8 cellular contexts compared by ENCODE assay signal in genomic region chr21:5055027-5055755, GRCh38.
DNase-seq lines count a peak whose midpoint lies in the region; ATAC-seq, FAIRE-seq and TF ChIP-seq lines count a peak whose summit lies in the region.
"Not testable (repeated sequence)": the region's sequence is repeated elsewhere in the genome, so short reads cannot be mapped to it uniquely, and the experiment has no call there.

No MANE protein-coding gene starts in this region.

- not testable (repeated sequence) for TF ChIP-seq RAD21 in A549 (conservative IDR thresholded peaks at IDR 0.05 in 1 of 2, IDR thresholded peaks at IDR 0.05 in 1 of 2)

- not testable (repeated sequence) for H3K4me1 Mint-ChIP-seq in activated T-helper 17 cell treated with anti-CD3 and anti-CD28 coated beads, Interleukin-2, amount 50 U/mL, for 72 hours

- not testable (repeated sequence) for H3K27me3 Mint-ChIP-seq in activated T-helper 17 cell treated with anti-CD3 and anti-CD28 coated beads, Interleukin-2, amount 50 U/mL, for 72 hours

- WGBS in A549 (ENCODE audit: missing lambda C conversion rate): no CpG with 5 or more reads among the region's 13 CpGs
- 8 to 11% methylated on average over 2 to 5 of the region's 13 CpGs; no CpG with 5 or more reads in 3 of the 5 donors for WGBS in spleen, 5 donors

- H3K27ac ChIP-seq in A549; left ventricle myocardium inferior (replicated peaks); lower lobe of right lung; spleen: not testable (repeated sequence)
- peak overlapping the region; percentile 67 for H3K27ac ChIP-seq in SU-DHL-6 (ENCODE audit: low read depth, low read length)

- H3F3A ChIP-seq in SU-DHL-6 (ENCODE audit: insufficient read depth): not testable (repeated sequence)

- CTCF ChIA-PET in A549 (lab: Yijun Ruan, JAX): not testable (repeated sequence)

- not testable (repeated sequence) for H3K9me2 ChIP-seq in SU-DHL-6 (replicated peaks; ENCODE audit: insufficient read depth, low read length)

- peak; percentile 64 to 78 for ATAC-seq in A549
- peak; percentile 24 for ATAC-seq in activated T-helper 17 cell treated with anti-CD3 and anti-CD28 coated beads, Interleukin-2, amount 50 U/mL, for 72 hours (replicated peaks)
- peak; percentile 48 to 61 for ATAC-seq in lower lobe of right lung

- H3K27ac Mint-ChIP-seq in activated T-helper 17 cell treated with anti-CD3 and anti-CD28 coated beads, Interleukin-2, amount 50 U/mL, for 72 hours: not testable (repeated sequence)

- H3K4me3 Mint-ChIP-seq in activated T-helper 17 cell treated with anti-CD3 and anti-CD28 coated beads, Interleukin-2, amount 50 U/mL, for 72 hours: not testable (repeated sequence)

- not testable (repeated sequence) for H4K20me1 ChIP-seq in SU-DHL-6 (ENCODE audit: low read depth, low read length)

- H2AFZ ChIP-seq in SU-DHL-6 (ENCODE audit: low read depth, low read length, severe bottlenecking): not testable (repeated sequence)

- not testable (repeated sequence) for FAIRE-seq in A549 (lab: Jason Lieb, UNC)

- not testable (repeated sequence) for H3K4me1 ChIP-seq in A549, left ventricle myocardium inferior, lower lobe of right lung, spleen

- POLR2A ChIA-PET in A549 (lab: Yijun Ruan, JAX): not testable (repeated sequence)

- intact Hi-C loops in left ventricle myocardium inferior (cut with micrococcal nuclease); lower lobe of right lung (cut with DNase I); spleen (cut with DNase I; ENCODE audit: low total_unique reads): not testable (repeated sequence)

- TF ChIP-seq EP300 in A549 (IDR thresholded peaks at IDR 0.05): not testable (repeated sequence)

- H3K79me2 ChIP-seq in SU-DHL-6 (ENCODE audit: insufficient read depth, low read length): not testable (repeated sequence)

- H3K36me3 ChIP-seq in MG63; SU-DHL-6 (ENCODE audit: low read length); left ventricle myocardium inferior; lower lobe of right lung; spleen: not testable (repeated sequence)

- not testable (repeated sequence) for H3K4me3 ChIP-seq in A549; MG63; SU-DHL-6 (ENCODE audit: insufficient read depth, low read length, poor library complexity, severe bottlenecking); fibroblast of mammary gland (ENCODE audit: control insufficient read depth, low read depth, low read length); left ventricle myocardium inferior; lower lobe of right lung; spleen

- H3K4me2 ChIP-seq in A549; SU-DHL-6 (ENCODE audit: low read depth, low read length, poor library complexity, severe bottlenecking): not testable (repeated sequence)

- not testable (repeated sequence) for H3K9me3 ChIP-seq in A549; MG63; SU-DHL-6 (ENCODE audit: insufficient read depth, low read length); left ventricle myocardium inferior (replicated peaks); lower lobe of right lung; spleen

- not testable (repeated sequence) for H3K27me3 ChIP-seq in MG63; SU-DHL-6 (ENCODE audit: low read length); left ventricle myocardium inferior (ENCODE audit: low read depth); lower lobe of right lung (ENCODE audit: low read depth); spleen (replicated peaks in 1 of 7)

- TF ChIP-seq POLR2A in A549 (IDR thresholded peaks at IDR 0.05; ENCODE audit: low read length); spleen (IDR thresholded peaks at IDR 0.05): not testable (repeated sequence)

- TF ChIP-seq CTCF in A549 (IDR thresholded peaks at IDR 0.05); SU-DHL-6 (IDR thresholded peaks at IDR 0.05; ENCODE audit: insufficient read depth, low read length, poor library complexity, severe bottlenecking); fibroblast of mammary gland (conservative IDR thresholded peaks at IDR 0.05; ENCODE audit: control insufficient read depth, insufficient read depth, low read depth, low read length); left ventricle myocardium inferior (IDR thresholded peaks at IDR 0.05; ENCODE audit: borderline replicate concordance); lower lobe of right lung (IDR thresholded peaks at IDR 0.05); spleen (IDR thresholded peaks at IDR 0.05 in 8 of 11, conservative IDR thresholded peaks at IDR 0.05 in 3 of 11): not testable (repeated sequence)

- not testable (repeated sequence) for H3K9me3 Mint-ChIP-seq in activated T-helper 17 cell treated with anti-CD3 and anti-CD28 coated beads, Interleukin-2, amount 50 U/mL, for 72 hours

- H3K36me3 Mint-ChIP-seq in activated T-helper 17 cell treated with anti-CD3 and anti-CD28 coated beads, Interleukin-2, amount 50 U/mL, for 72 hours (ENCODE audit: low read depth): not testable (repeated sequence)

- DNase-seq in A549 (ENCODE audit: low read depth in 1 of 2, low spot score in 1 of 2); lower lobe of right lung: not testable (repeated sequence)
- peak; percentile 34 for DNase-seq in MG63
- DNase-seq in fibroblast of mammary gland (ENCODE audit: low read depth): peak; percentile 48
- DNase-seq in left ventricle myocardium inferior: peak; percentile 25
- peak; percentile 42 for DNase-seq in spleen

- H3K9ac ChIP-seq in SU-DHL-6 (ENCODE audit: low read length): not testable (repeated sequence)
